Comparison of ENCODE assay signal across 19 cellular contexts in genomic region chr1:175278729-175279128, GRCh38.
"Had no signal": no experiment of that assay in that cellular context is flagged by ENCODE, and none has a peak within 500 bp of the region (broad histone marks: within the 10 kb centered on the region; RNA-seq: fewer than 3 reads in every experiment).

No MANE protein-coding gene starts in this region.

- H3K27ac ChIP-seq: tibial artery, vagina had no signal

- H3K27me3 ChIP-seq: adrenal gland, breast epithelium, tibial artery, vagina had no signal

- H3K4me3 ChIP-seq: adrenal gland, breast epithelium, lung, tibial artery, vagina had no signal

- H3K4me1 ChIP-seq: adrenal gland, breast epithelium, tibial artery, vagina had no signal

- ATAC-seq: activated T-cell treated with anti-CD3 and anti-CD28 coated beads, Interleukin-2, amount 50 U/mL, for 72 hours; natural killer cell treated with Interleukin-12 subunit alpha and Interleukin-12 subunit beta and Interleukin-15 and Interleukin-18, amount 100 ng/mL, for 72 hours had no signal

- H3K36me3 ChIP-seq: adrenal gland, breast epithelium, tibial artery, vagina had no signal

- DNase-seq: activated CD8-positive, alpha-beta memory T cell treated with anti-CD3 and anti-CD28 coated beads for 24 hours; activated gamma-delta T cell; activated T-cell treated with anti-CD3 and anti-CD28 coated beads, Interleukin-2, amount 50 U/mL, for 72 hours; adrenal gland; effector CD4-positive, alpha-beta T cell; left cardiac atrium; retina; stimulated activated CD4-positive, alpha-beta T cell treated with anti-CD3 and anti-CD28 coated beads, Interleukin-12 subunit alpha, Interleukin-12 subunit beta, amount 100 ng/mL, for 4 hours; stimulated activated CD4-positive, alpha-beta T cell treated with anti-CD3 and anti-CD28 coated beads, Interleukin-1b, Interleukin-23, amount 100 ng/mL, for 48 hours; stimulated activated CD8-positive, alpha-beta memory T cell treated with anti-CD3 and anti-CD28 coated beads, Interleukin-4, amount 100 ng/mL, for 48 hours; stimulated activated naive CD4-positive, alpha-beta T cell; T-helper 1 cell; T-helper 9 cell; tibial artery had no signal

- H3K9me3 ChIP-seq: adrenal gland, breast epithelium, tibial artery, vagina had no signal

- FAIRE-seq: astrocyte had no signal
